Comparison of ENCODE assay signal across 1 cellular context in the genomic region with DNA sequence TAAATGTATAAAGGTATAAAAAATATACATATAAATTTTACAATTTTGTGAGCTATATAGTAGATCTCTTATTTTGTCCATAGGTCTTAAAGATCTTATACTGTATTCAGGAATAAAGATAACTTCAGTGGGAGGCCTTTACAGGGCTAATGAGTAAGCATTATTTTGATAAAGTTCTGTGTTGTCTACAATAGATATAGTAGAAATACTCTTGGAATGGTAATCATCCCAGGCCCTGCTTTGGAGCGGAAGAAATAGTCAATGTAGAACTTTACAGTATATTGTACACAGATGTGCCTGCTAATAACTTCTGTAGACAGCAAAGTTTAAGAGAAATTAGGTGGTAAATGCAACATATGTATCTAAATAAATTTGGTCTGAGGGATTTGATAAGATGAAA.
TF ChIP-seq lines count a peak whose summit lies in the region.

No MANE protein-coding gene starts in this region.

TF ChIP-seq in IMR-90, 13 proteins besides CTCF, POLR2A, EP300 and RAD21:
- TF ChIP-seq MAFK (IDR thresholded peaks at IDR 0.05; ENCODE audit: low read depth, low read length) (peak; percentile 38; the same call in 1 of the 2 replicates), CHD1 (IDR thresholded peaks at IDR 0.05; ENCODE audit: low read depth, low read length) (no peak)
